Comparison of ENCODE assay signal across 22 cellular contexts in the genomic region with DNA sequence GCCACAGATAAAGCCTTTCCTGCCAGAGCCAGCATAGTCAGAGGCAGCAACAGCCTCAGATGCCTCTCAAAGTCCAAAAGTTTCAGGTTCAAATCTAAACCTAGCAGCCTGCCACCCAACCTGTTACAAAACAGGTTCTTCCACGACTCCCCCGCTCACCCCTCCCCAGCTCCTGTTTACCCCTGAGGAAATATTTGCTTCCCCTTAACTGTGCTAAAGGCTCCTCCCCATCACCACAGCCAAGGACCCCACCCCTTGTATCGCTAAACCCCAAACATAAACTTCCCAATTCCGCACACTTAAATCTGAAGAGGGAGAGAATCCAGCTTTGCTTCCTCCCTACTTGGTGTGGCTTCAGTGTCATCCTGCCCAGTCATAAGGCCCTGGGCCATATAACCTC. TPM values are rescaled to one million over a fixed set of nuclear protein-coding genes. Genes with fewer than 3 reads are reported as not detected.
DNase-seq lines count a peak whose midpoint lies in the region; ATAC-seq, FAIRE-seq and TF ChIP-seq lines count a peak whose summit lies in the region.
"Had no signal": no experiment of that assay in that cellular context is flagged by ENCODE, and none has a peak within 500 bp of the region (broad histone marks: within the 10 kb centered on the region; RNA-seq: fewer than 3 reads in every experiment).

No MANE protein-coding gene starts in this region.

- no peak overlapping the region for H3K4me3 Mint-ChIP-seq in T-cell
- H3K4me3 Mint-ChIP-seq: CD4-positive, CD25-positive, alpha-beta regulatory T cell; naive B cell had no signal

- H4K91ac ChIP-seq in trophoblast cell (ENCODE audit: low read depth, low read length), result no peak overlapping the region

- dilution Hi-C loops in keratinocyte (cut with MboI; ENCODE audit: extremely low pct_ligation_motif_present, low sequenced_read_pairs), result no loop called here

- H4K8ac ChIP-seq in trophoblast cell (ENCODE audit: low read depth, low read length), result no peak overlapping the region

- DNase-seq in Peyer's patch (no peak), keratinocyte (ENCODE audit: low read depth, low spot score) (no peak), trophoblast cell (peak in 1 of 2 donors; percentile 23), RWPE1 (ENCODE audit: low spot score) (no peak), substantia nigra (lab: John Stamatoyannopoulos, UW) (no peak), T-cell (no peak)
- DNase-seq: activated CD4-positive, alpha-beta T cell treated with anti-CD3 and anti-CD28 coated beads for 48 hours; CD4-positive, CD25-positive, alpha-beta regulatory T cell; erythroblast; IMR-90; left ventricle myocardium superior; MM.1S; naive B cell; NCI-H146; psoas muscle; stimulated activated CD4-positive, alpha-beta T cell treated with anti-CD3 and anti-CD28 coated beads, Interleukin-4, amount 100 ng/mL, for 24 hours had no signal

- no peaks in the 10 kb centered on the region for H3K4me1 Mint-ChIP-seq in T-cell
- H3K4me1 Mint-ChIP-seq: CD4-positive, CD25-positive, alpha-beta regulatory T cell had no signal

- TF ChIP-seq POLR2A in Peyer's patch (IDR thresholded peaks at IDR 0.05), result no peak

- H3K9me3 Mint-ChIP-seq in T-cell, result no peaks in the 10 kb centered on the region
- H3K9me3 Mint-ChIP-seq: naive B cell had no signal

- H3K9ac ChIP-seq in keratinocyte (ENCODE audit: control insufficient read depth, extremely low read depth, insufficient read depth, low read length), result no peak overlapping the region
- no peak overlapping the region for H3K9ac ChIP-seq in trophoblast cell (ENCODE audit: low read length)

- no peak for FAIRE-seq in keratinocyte (lab: Jason Lieb, UNC)
- FAIRE-seq: GM12878 had no signal

- no peak overlapping the region for H2BK12ac ChIP-seq in trophoblast cell (ENCODE audit: low read length)

- WGBS in trophoblast cell (ENCODE audit: extremely low coverage, insufficient coverage, insufficient read length), result no CpG with 5 or more reads among the region's 4 CpGs

- no peaks in the 10 kb centered on the region for H3K9me1 ChIP-seq in keratinocyte (ENCODE audit: control insufficient read depth, extremely low read depth, insufficient read depth, low read length)

- H3K14ac ChIP-seq in trophoblast cell (ENCODE audit: low read length), result no peak overlapping the region

- H3K4me2 ChIP-seq in keratinocyte (ENCODE audit: control insufficient read depth, extremely low read depth, insufficient read depth, low read depth, low read length) (peak overlapping the region; percentile 22), trophoblast cell (ENCODE audit: low read length) (peak overlapping the region; percentile 38)
- H3K4me2 ChIP-seq: smooth muscle cell had no signal

- no peak overlapping the region for H2BK5ac ChIP-seq in trophoblast cell (ENCODE audit: low read depth, low read length, poor library complexity)

- no peak overlapping the region for H3K4me3 ChIP-seq in Peyer's patch
- H3K4me3 ChIP-seq in keratinocyte (ENCODE audit: control insufficient read depth in 2 of 3, extremely low read depth in 1 of 3, insufficient read depth in 2 of 3, low read depth in 1 of 3, low read length in 3 of 3), result no peak overlapping the region
- H3K4me3 ChIP-seq in trophoblast cell (ENCODE audit: low read depth, low read length), result no peak overlapping the region
- H3K4me3 ChIP-seq: gastroesophageal sphincter, GM12878, HAP-1, psoas muscle, smooth muscle cell had no signal

- H3K36me3 ChIP-seq in Peyer's patch (no peaks in the 10 kb centered on the region), keratinocyte (ENCODE audit: control insufficient read depth in 2 of 2, extremely low read depth in 1 of 2, insufficient read depth in 2 of 2, low read length in 2 of 2) (no peaks in the 10 kb centered on the region), trophoblast cell (ENCODE audit: control insufficient read depth in 1 of 2, insufficient read depth in 2 of 2, low read length in 2 of 2) (no peaks in the 10 kb centered on the region)
- H3K36me3 ChIP-seq: gastroesophageal sphincter, HAP-1 had no signal

- POLR2A ChIA-PET in RWPE1 (lab: Yijun Ruan, JAX; ENCODE audit: low non-redundant PET), result no interaction called here
- POLR2A ChIA-PET in T-cell (lab: Charles Lee), result no interaction called here

- H4K20me1 ChIP-seq in keratinocyte (ENCODE audit: control insufficient read depth, extremely low read depth, insufficient read depth, low read length), result no peaks in the 10 kb centered on the region

- H3K4me1 ChIP-seq in Peyer's patch (peaks cover 0 to 33% (median 2%) of the 10 kb centered on the region in 4 donors), keratinocyte (ENCODE audit: control insufficient read depth, extremely low read depth, insufficient read depth, low read length) (peaks cover 6% of the 10 kb centered on the region), trophoblast cell (ENCODE audit: control insufficient read depth in 1 of 2, insufficient read depth in 2 of 2, low read length in 2 of 2) (peaks cover 9 to 10% of the 10 kb centered on the region in 2 experiments)
- H3K4me1 ChIP-seq: gastroesophageal sphincter, psoas muscle had no signal

- H2AK5ac ChIP-seq in trophoblast cell (ENCODE audit: low read length), result no peak overlapping the region

- CTCF ChIA-PET in RWPE1 (lab: Yijun Ruan, JAX) (interaction anchor here (0.6 to 1.0 kb wide), 3 partner anchors 19 to 362 kb away, joined by 3 to 8 read pairs (median 3); no protein-coding TSS in a partner anchor), T-cell (lab: Charles Lee) (no interaction called here)

- peaks cover 2% of the 10 kb centered on the region for H3K79me1 ChIP-seq in trophoblast cell (ENCODE audit: low read length)

- no peak overlapping the region for H4K12ac ChIP-seq in trophoblast cell (ENCODE audit: low read depth, low read length)

- no peak overlapping the region for H3K27ac Mint-ChIP-seq in T-cell
- H3K27ac Mint-ChIP-seq: CD4-positive, CD25-positive, alpha-beta regulatory T cell had no signal

- H2AFZ ChIP-seq in keratinocyte (ENCODE audit: control insufficient read depth, low read length), result no peak overlapping the region
- H2AFZ ChIP-seq in trophoblast cell (ENCODE audit: insufficient read depth, low read length, poor library complexity), result no peak overlapping the region

- no peaks in the 10 kb centered on the region for H3K9me3 ChIP-seq in Peyer's patch
- no peaks in the 10 kb centered on the region for H3K9me3 ChIP-seq in keratinocyte (ENCODE audit: control insufficient read depth, low read depth, low read length)
- no peaks in the 10 kb centered on the region for H3K9me3 ChIP-seq in trophoblast cell (ENCODE audit: insufficient read depth, low read depth, low read length)
- H3K9me3 ChIP-seq: gastroesophageal sphincter, HAP-1, psoas muscle had no signal

- TF ChIP-seq CTCF in C4-2B (conservative IDR thresholded peaks at IDR 0.05) (no peak), Peyer's patch (IDR thresholded peaks at IDR 0.05) (no peak), keratinocyte (optimal IDR thresholded peaks at IDR 0.05 in 1 of 3, IDR thresholded peaks at IDR 0.05 in 1 of 3, conservative IDR thresholded peaks at IDR 0.05 in 1 of 3; ENCODE audit: extremely low read depth in 1 of 3, insufficient read depth in 2 of 3, low read length in 3 of 3) (no peak), RWPE1 (conservative IDR thresholded peaks at IDR 0.05; ENCODE audit: low read depth) (no peak)

- H3K79me2 ChIP-seq in keratinocyte (ENCODE audit: control insufficient read depth, insufficient read depth, low read length) (no peaks in the 10 kb centered on the region), trophoblast cell (ENCODE audit: control insufficient read depth, insufficient read depth, low read length, poor library complexity) (no peaks in the 10 kb centered on the region)

- H2BK120ac ChIP-seq in trophoblast cell (ENCODE audit: insufficient read depth, low read length, poor library complexity), result no peak overlapping the region

- H3K27me3 Mint-ChIP-seq in T-cell, result no peaks in the 10 kb centered on the region

- no peak overlapping the region for H3K18ac ChIP-seq in trophoblast cell (ENCODE audit: low read length)

- no peak overlapping the region for H3K4ac ChIP-seq in trophoblast cell (ENCODE audit: low read depth, low read length)

- no peak for ATAC-seq in GM21390 (IDR thresholded peaks at IDR 0.05; ENCODE audit: unreplicated experiment)
- no peak for ATAC-seq in T-cell (replicated peaks in 1 of 4)
- ATAC-seq: gastroesophageal sphincter, GM12878, left ventricle myocardium superior, psoas muscle had no signal

- no peak overlapping the region for H3K23ac ChIP-seq in trophoblast cell (ENCODE audit: low read length)

- no peaks in the 10 kb centered on the region for H3K36me3 Mint-ChIP-seq in T-cell
- H3K36me3 Mint-ChIP-seq: CD4-positive, CD25-positive, alpha-beta regulatory T cell; naive B cell had no signal

- H3K27me3 ChIP-seq in Peyer's patch (no peaks in the 10 kb centered on the region), keratinocyte (ENCODE audit: control insufficient read depth, extremely low read depth, insufficient read depth, low read length) (no peaks in the 10 kb centered on the region), trophoblast cell (ENCODE audit: insufficient read depth, low read length) (no peaks in the 10 kb centered on the region)

- H3K27ac ChIP-seq in C4-2B, result peak overlapping the region; percentile 82
- H3K27ac ChIP-seq in Peyer's patch, result peak overlapping the region in 3 of 4 donors; percentile 67 to 86 (median 85)
- H3K27ac ChIP-seq in keratinocyte (ENCODE audit: control insufficient read depth, insufficient read depth, low read length), result no peak overlapping the region
- no peak overlapping the region for H3K27ac ChIP-seq in trophoblast cell (ENCODE audit: low read depth, low read length)
- no peak overlapping the region for H3K27ac ChIP-seq in RWPE1
- H3K27ac ChIP-seq in substantia nigra (ENCODE audit: low read depth, low read length, poor library complexity, severe bottlenecking), result no peak overlapping the region
- H3K27ac ChIP-seq: gastroesophageal sphincter, psoas muscle had no signal

RNA-seq across cellular contexts. Expression of a gene that starts 15.4 kb away (rescaled TPM):
- total RNA-seq in Peyer's patch (100 to 1,000 TPM; 120 to 289 (median 181) TPM), T-cell (10 to 100 TPM; 45.8 to 58.7 (median 54.6) TPM)
- polyA plus RNA-seq in keratinocyte, result 160 to 305 TPM (median 300 TPM) in 3 replicates
- 758 TPM for polyA plus RNA-seq in keratinocyte (2011; ENCODE audit: low read depth)
- polyA plus RNA-seq in keratinocyte (2011; cell fraction: cytosol; rRNA removed), result 354 and 468 TPM in 2 replicates
- 165 and 204 TPM in 2 replicates for polyA plus RNA-seq in keratinocyte (2011; cell fraction: nucleus; rRNA removed)
- 242 and 350 TPM in 2 replicates for polyA plus RNA-seq in keratinocyte (2012; ENCODE audit: low replicate concordance)
- 141 to 265 TPM (median 143 TPM) in 3 replicates for polyA minus RNA-seq in keratinocyte
- 178 TPM for polyA minus RNA-seq in keratinocyte (2011; cell fraction: cytosol; rRNA and poly(A)+ RNA removed)
- polyA minus RNA-seq in keratinocyte (2011; cell fraction: nucleus; rRNA and poly(A)+ RNA removed), result 44.3 and 78.7 TPM in 2 replicates
- 187 and 192 TPM in 2 replicates for polyA plus RNA-seq in trophoblast cell (2013)

RNA-seq across cellular contexts. Expression of a gene that starts 51.8 kb away (rescaled TPM):
- total RNA-seq in Peyer's patch, result 10 to 100 TPM; 12.4 to 92.6 (median 36.2) TPM
- polyA plus RNA-seq in keratinocyte, result 62.7 to 86.9 TPM (median 72.0 TPM) in 3 replicates
- 13.4 TPM for polyA plus RNA-seq in keratinocyte (2011; ENCODE audit: low read depth)
- polyA plus RNA-seq in keratinocyte (2011; cell fraction: cytosol; rRNA removed), result 31.6 and 45.0 TPM in 2 replicates
- 118 and 131 TPM in 2 replicates for polyA plus RNA-seq in keratinocyte (2011; cell fraction: nucleus; rRNA removed)
- polyA plus RNA-seq in keratinocyte (2012; ENCODE audit: low replicate concordance), result 21.7 and 43.0 TPM in 2 replicates
- 19.2 to 41.8 TPM (median 38.2 TPM) in 3 replicates for polyA minus RNA-seq in keratinocyte
- polyA minus RNA-seq in keratinocyte (2011; cell fraction: cytosol; rRNA and poly(A)+ RNA removed), result 62.9 TPM
- 34.4 and 67.2 TPM in 2 replicates for polyA minus RNA-seq in keratinocyte (2011; cell fraction: nucleus; rRNA and poly(A)+ RNA removed)
- polyA plus RNA-seq in trophoblast cell (2013), result 66.6 and 67.9 TPM in 2 replicates
- total RNA-seq in T-cell, result 10 to 100 TPM; 12.6 to 14.7 (median 14.5) TPM

Comparison
In these comparisons a context has a peak if more than half of its experiments do, and no peak if none do; other contexts are left out.
1. H3K27ac ChIP-seq: peak in C4-2B (single experiment) and Peyer's patch (3 of 4); none in keratinocyte (single experiment), trophoblast cell (single experiment), RWPE1 (single experiment) and substantia nigra (single experiment).